In the genomic region with DNA sequence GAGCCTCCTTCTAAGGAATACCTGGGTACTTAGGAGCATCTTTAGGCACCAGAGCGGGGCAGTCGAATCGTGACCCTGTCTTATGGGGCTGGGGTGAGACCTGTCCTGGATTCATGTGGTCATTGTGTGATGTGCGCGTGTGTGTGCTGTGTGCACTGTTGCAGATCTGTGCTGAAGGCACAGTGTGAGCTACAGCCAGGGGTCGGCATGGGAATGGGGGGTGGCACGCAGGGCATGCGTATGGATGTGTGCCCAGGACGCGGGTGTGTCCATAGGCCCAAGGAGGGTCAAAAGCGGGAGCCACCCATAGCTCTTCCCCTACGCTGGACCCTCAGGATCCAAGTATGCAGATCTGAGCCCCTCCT, we compare ENCODE assay signal across 15 cellular contexts. TPM values are rescaled to one million over a fixed set of nuclear protein-coding genes. Genes with fewer than 3 reads are reported as not detected.
DNase-seq lines count a peak whose midpoint lies in the region; ATAC-seq, FAIRE-seq and TF ChIP-seq lines count a peak whose summit lies in the region.
"Had no signal": no experiment of that assay in that cellular context is flagged by ENCODE, and none has a peak within 500 bp of the region (broad histone marks: within the 10 kb centered on the region; RNA-seq: fewer than 3 reads in every experiment).

No MANE protein-coding gene starts in this region.

- DNase-seq in A549 (ENCODE audit: low read depth in 1 of 2, low spot score in 1 of 2) (no peak), pancreas (no peak)
- no peak for DNase-seq in activated CD4-positive, alpha-beta T cell treated with anti-CD3 and anti-CD28 coated beads for 36 hours
- no peak for DNase-seq in activated CD4-positive, alpha-beta memory T cell treated with anti-CD3 and anti-CD28 coated beads for 36 hours
- DNase-seq: activated effector memory CD4-positive, alpha-beta T cell treated with Interleukin-2 at 50 U/mL for 16 hours; stimulated activated naive CD4-positive, alpha-beta T cell had no signal

- ATAC-seq in A549: peak in 1 of 2 experiments; percentile 17; a peak in 3 of 6 replicates
- no peak for ATAC-seq in pancreas
- ATAC-seq in activated CD4-positive, alpha-beta T cell treated with anti-CD3 and anti-CD28 coated beads for 36 hours: no peak
- no peak for ATAC-seq in GM21717 (IDR thresholded peaks at IDR 0.05; ENCODE audit: unreplicated experiment)
- no peak for ATAC-seq in GM18868 (IDR thresholded peaks at IDR 0.05; ENCODE audit: unreplicated experiment)
- ATAC-seq: PC-3 had no signal

- WGBS in A549 (ENCODE audit: missing lambda C conversion rate): 87% methylated on average over 11 of the region's 12 CpGs
- 54 to 55% methylated on average over 12 of the region's 12 CpGs for WGBS in pancreas, 2 donors

- FAIRE-seq in A549 (lab: Jason Lieb, UNC): no peak
- no peak for FAIRE-seq in pancreas (lab: Jason Lieb, UNC)
- FAIRE-seq: G401.6, GM12892 had no signal

- no peak for TF ChIP-seq EP300 in A549 (IDR thresholded peaks at IDR 0.05)

- TF ChIP-seq RAD21 in A549 (conservative IDR thresholded peaks at IDR 0.05 in 1 of 2, IDR thresholded peaks at IDR 0.05 in 1 of 2): no peak

- no peak overlapping the region for H3K4me3 Mint-ChIP-seq in activated CD4-positive, alpha-beta T cell treated with anti-CD3 and anti-CD28 coated beads for 36 hours
- H3K4me3 Mint-ChIP-seq in activated CD4-positive, alpha-beta memory T cell treated with anti-CD3 and anti-CD28 coated beads for 36 hours: no peak overlapping the region

- peak overlapping the region; percentile 63 for H3K4me2 ChIP-seq in A549

- H3K27ac ChIP-seq in A549: peak overlapping the region; percentile 67 to 88
- H3K27ac ChIP-seq in angular gyrus (ENCODE audit: low read depth, low read length): peak overlapping the region; percentile 91
- H3K27ac ChIP-seq in iPS-20b (ENCODE audit: low read length): no peak overlapping the region
- H3K27ac ChIP-seq in pancreas: peak overlapping the region; percentile 38 to 92 (median 75)
- H3K27ac ChIP-seq: lower lobe of right lung had no signal

- H3K27me3 ChIP-seq in iPS-20b (ENCODE audit: insufficient read depth, low read length) (no peaks in the 10 kb centered on the region), pancreas (no peaks in the 10 kb centered on the region)

- H3K4me1 Mint-ChIP-seq in activated CD4-positive, alpha-beta T cell treated with anti-CD3 and anti-CD28 coated beads for 36 hours: no peaks in the 10 kb centered on the region
- H3K4me1 Mint-ChIP-seq in activated CD4-positive, alpha-beta memory T cell treated with anti-CD3 and anti-CD28 coated beads for 36 hours (ENCODE audit: low read depth): peaks cover 3% of the 10 kb centered on the region

- H3K4me3 ChIP-seq in A549: no peak overlapping the region
- peak overlapping the region; percentile 46; the same call in 1 of the 2 replicates for H3K4me3 ChIP-seq in iPS-20b (ENCODE audit: low read length)
- no peak overlapping the region for H3K4me3 ChIP-seq in pancreas
- H3K4me3 ChIP-seq: lower lobe of right lung, skin epidermis had no signal

- intact Hi-C loops in pancreas (cut with DNase I): no loop called here
- intact Hi-C loops in activated CD4-positive, alpha-beta T cell treated with anti-CD3 and anti-CD28 coated beads for 36 hours (cut with DNase I, micrococcal nuclease): no loop called here
- intact Hi-C loops in activated CD4-positive, alpha-beta memory T cell treated with anti-CD3 and anti-CD28 coated beads for 36 hours (cut with micrococcal nuclease): no loop called here

- CTCF ChIA-PET in A549 (lab: Yijun Ruan, JAX): interaction anchor here (2.2 kb wide), 1 partner anchor 11 kb away, joined by 4 read pairs; no protein-coding TSS in a partner anchor
- CTCF ChIA-PET in activated CD4-positive, alpha-beta T cell treated with anti-CD3 and anti-CD28 coated beads for 36 hours (lab: Charles Lee): no interaction called here
- CTCF ChIA-PET in activated CD4-positive, alpha-beta memory T cell treated with anti-CD3 and anti-CD28 coated beads for 36 hours (lab: Charles Lee): interaction anchor here (1.6 kb wide), 1 partner anchor 9 kb away, joined by 3 read pairs; no protein-coding TSS in a partner anchor

- no peak overlapping the region for H3K27ac Mint-ChIP-seq in activated CD4-positive, alpha-beta T cell treated with anti-CD3 and anti-CD28 coated beads for 36 hours
- H3K27ac Mint-ChIP-seq in activated CD4-positive, alpha-beta memory T cell treated with anti-CD3 and anti-CD28 coated beads for 36 hours: no peak overlapping the region

- H3K36me3 ChIP-seq in iPS-20b (ENCODE audit: insufficient read depth, low read depth, low read length): peaks cover 43% of the 10 kb centered on the region
- H3K36me3 ChIP-seq in pancreas: no peaks in the 10 kb centered on the region
- H3K36me3 ChIP-seq: lower lobe of right lung had no signal

- TF ChIP-seq CTCF in A549 (IDR thresholded peaks at IDR 0.05) (no peak), pancreas (IDR thresholded peaks at IDR 0.05) (no peak)

- H3K9ac ChIP-seq in iPS-20b (ENCODE audit: low read depth, low read length): peak overlapping the region; percentile 26; the same call in 1 of the 2 replicates

- POLR2A ChIA-PET in A549 (lab: Yijun Ruan, JAX): no interaction called here
- POLR2A ChIA-PET in activated CD4-positive, alpha-beta T cell treated with anti-CD3 and anti-CD28 coated beads for 36 hours (lab: Charles Lee): no interaction called here
- POLR2A ChIA-PET in activated CD4-positive, alpha-beta memory T cell treated with anti-CD3 and anti-CD28 coated beads for 36 hours (lab: Charles Lee): no interaction called here

- H3K9me3 Mint-ChIP-seq in activated CD4-positive, alpha-beta T cell treated with anti-CD3 and anti-CD28 coated beads for 36 hours (ENCODE audit: low read depth): no peaks in the 10 kb centered on the region
- H3K9me3 Mint-ChIP-seq in activated CD4-positive, alpha-beta memory T cell treated with anti-CD3 and anti-CD28 coated beads for 36 hours: no peaks in the 10 kb centered on the region

- H3K4me1 ChIP-seq in A549: peaks cover 60% of the 10 kb centered on the region
- H3K4me1 ChIP-seq in iPS-20b (ENCODE audit: insufficient read depth, low read length): peaks cover 28% of the 10 kb centered on the region
- H3K4me1 ChIP-seq in pancreas: peaks cover 68 to 81% (median 74%) of the 10 kb centered on the region in 3 donors

- peaks cover 2% of the 10 kb centered on the region for H3K27me3 Mint-ChIP-seq in activated CD4-positive, alpha-beta T cell treated with anti-CD3 and anti-CD28 coated beads for 36 hours
- H3K27me3 Mint-ChIP-seq in activated CD4-positive, alpha-beta memory T cell treated with anti-CD3 and anti-CD28 coated beads for 36 hours: peaks cover 6% of the 10 kb centered on the region

- H3K9me3 ChIP-seq in A549: no peaks in the 10 kb centered on the region
- no peaks in the 10 kb centered on the region for H3K9me3 ChIP-seq in iPS-20b (ENCODE audit: insufficient read depth, low read depth, low read length)
- H3K9me3 ChIP-seq in pancreas: no peaks in the 10 kb centered on the region
- H3K9me3 ChIP-seq: lower lobe of right lung had no signal

- TF ChIP-seq POLR2A in A549 (IDR thresholded peaks at IDR 0.05; ENCODE audit: low read length): no peak

- H3K36me3 Mint-ChIP-seq in activated CD4-positive, alpha-beta T cell treated with anti-CD3 and anti-CD28 coated beads for 36 hours (ENCODE audit: low read depth): no peaks in the 10 kb centered on the region
- H3K36me3 Mint-ChIP-seq in activated CD4-positive, alpha-beta memory T cell treated with anti-CD3 and anti-CD28 coated beads for 36 hours: no peaks in the 10 kb centered on the region

TF ChIP-seq in A549, 52 proteins besides CTCF, POLR2A, EP300 and RAD21 (continues in another document):
- TF ChIP-seq, protein P1, sequence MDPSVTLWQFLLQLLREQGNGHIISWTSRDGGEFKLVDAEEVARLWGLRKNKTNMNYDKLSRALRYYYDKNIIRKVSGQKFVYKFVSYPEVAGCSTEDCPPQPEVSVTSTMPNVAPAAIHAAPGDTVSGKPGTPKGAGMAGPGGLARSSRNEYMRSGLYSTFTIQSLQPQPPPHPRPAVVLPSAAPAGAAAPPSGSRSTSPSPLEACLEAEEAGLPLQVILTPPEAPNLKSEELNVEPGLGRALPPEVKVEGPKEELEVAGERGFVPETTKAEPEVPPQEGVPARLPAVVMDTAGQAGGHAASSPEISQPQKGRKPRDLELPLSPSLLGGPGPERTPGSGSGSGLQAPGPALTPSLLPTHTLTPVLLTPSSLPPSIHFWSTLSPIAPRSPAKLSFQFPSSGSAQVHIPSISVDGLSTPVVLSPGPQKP (IDR thresholded peaks at IDR 0.05; ENCODE audit: low read depth, low read length): no peak
- no peak for TF ChIP-seq ZNF302 (CRISPR knock-in tag; IDR thresholded peaks at IDR 0.05)
- TF ChIP-seq KDM5A (IDR thresholded peaks at IDR 0.05): no peak
- TF ChIP-seq RARB (CRISPR knock-in tag; IDR thresholded peaks at IDR 0.05): no peak
- TF ChIP-seq BHLHE40 (IDR thresholded peaks at IDR 0.05; ENCODE audit: low read depth, low read length): no peak
- no peak for TF ChIP-seq CEBPB (IDR thresholded peaks at IDR 0.05)
- TF ChIP-seq MAFK (IDR thresholded peaks at IDR 0.05; ENCODE audit: partially characterized antibody): no peak
- TF ChIP-seq, protein P2, sequence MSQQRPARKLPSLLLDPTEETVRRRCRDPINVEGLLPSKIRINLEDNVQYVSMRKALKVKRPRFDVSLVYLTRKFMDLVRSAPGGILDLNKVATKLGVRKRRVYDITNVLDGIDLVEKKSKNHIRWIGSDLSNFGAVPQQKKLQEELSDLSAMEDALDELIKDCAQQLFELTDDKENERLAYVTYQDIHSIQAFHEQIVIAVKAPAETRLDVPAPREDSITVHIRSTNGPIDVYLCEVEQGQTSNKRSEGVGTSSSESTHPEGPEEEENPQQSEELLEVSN (IDR thresholded peaks at IDR 0.05; ENCODE audit: borderline replicate concordance, low read depth): no peak
- no peak for TF ChIP-seq EHF (CRISPR knock-in tag; IDR thresholded peaks at IDR 0.05)
- no peak for TF ChIP-seq NR3C1 (IDR thresholded peaks at IDR 0.05)

RNA-seq across cellular contexts. Expression of gene PTPRF, which starts 14.6 kb away (rescaled TPM):
- polyA plus RNA-seq in A549 (2011; rRNA removed) (96.5 and 111 TPM in 2 replicates), A549 (2017; fragmentation: RNase III; extraction: RNeasy Plus Mini Kit Qiagen cat#74134 plus additional on column Dnase treatment) (68.3 to 75.4 TPM (median 68.5 TPM) in 3 replicates), pancreas (10 to 100 TPM; 42.9 to 44.6 TPM)
- 84.0 and 107 TPM in 2 replicates for polyA plus RNA-seq in A549 (2012; cell fraction: cytosol; rRNA removed)
- 211 and 261 TPM in 2 replicates for polyA plus RNA-seq in A549 (2012; cell fraction: nucleus; rRNA removed)
- 308 and 310 TPM in 2 replicates for polyA minus RNA-seq in A549 (2011; rRNA and poly(A)+ RNA removed)
- 100 to 1,000 TPM in 5 of 6 donors, 10 to 100 TPM in 1; 89.2 to 210 (median 131) TPM for total RNA-seq in pancreas
- total RNA-seq in activated CD4-positive, alpha-beta T cell treated with anti-CD3 and anti-CD28 coated beads for 36 hours: 1 to 10 TPM; 5.1 to 6.8 TPM
- total RNA-seq in activated CD4-positive, alpha-beta memory T cell treated with anti-CD3 and anti-CD28 coated beads for 36 hours: 1 to 10 TPM; 2.4 to 2.8 TPM

Comparison
In these comparisons a context has a peak if more than half of its experiments do, and no peak if none do; other contexts are left out.
1. RNA of gene PTPRF, which starts 14.6 kb away (total RNA-seq): 89.2 to 210 TPM in pancreas; 5.1 to 6.8 TPM in activated CD4-positive, alpha-beta T cell treated with anti-CD3 and anti-CD28 coated beads for 36 hours and 2.4 to 2.8 TPM in activated CD4-positive, alpha-beta memory T cell treated with anti-CD3 and anti-CD28 coated beads for 36 hours; every median in the first group is over 10 times any median in the second.